In the genomic region with DNA sequence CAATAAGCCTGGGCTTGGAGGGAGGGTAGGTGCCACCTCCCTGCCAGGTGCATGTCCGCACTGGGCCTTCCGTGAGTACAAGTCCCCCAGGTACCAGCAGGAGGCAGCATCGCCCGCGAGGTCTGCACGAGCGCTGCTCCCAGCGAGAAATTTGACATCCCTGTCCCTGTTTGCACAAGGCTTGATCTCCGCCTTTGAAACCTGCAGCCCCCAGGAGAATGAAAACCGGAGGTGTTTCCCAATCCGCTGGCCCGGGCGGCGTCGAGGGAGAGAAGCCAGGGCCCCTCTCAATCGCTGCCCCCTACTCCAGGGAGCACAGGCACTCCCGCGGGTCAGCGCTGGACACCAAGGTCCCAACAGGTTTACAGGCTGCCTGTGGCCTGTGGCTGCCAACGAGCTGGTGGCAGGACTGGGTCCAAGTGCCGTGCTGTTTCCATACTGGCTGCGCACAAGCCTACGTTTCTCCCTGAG, we compare ENCODE assay signal across 1 cellular context.
TF ChIP-seq lines count a peak whose summit lies in the region.

No MANE protein-coding gene starts in this region.

TF ChIP-seq in GM12878, 131 proteins besides CTCF, POLR2A, EP300 and RAD21 (continued from another document):
- TF ChIP-seq, protein P1, sequence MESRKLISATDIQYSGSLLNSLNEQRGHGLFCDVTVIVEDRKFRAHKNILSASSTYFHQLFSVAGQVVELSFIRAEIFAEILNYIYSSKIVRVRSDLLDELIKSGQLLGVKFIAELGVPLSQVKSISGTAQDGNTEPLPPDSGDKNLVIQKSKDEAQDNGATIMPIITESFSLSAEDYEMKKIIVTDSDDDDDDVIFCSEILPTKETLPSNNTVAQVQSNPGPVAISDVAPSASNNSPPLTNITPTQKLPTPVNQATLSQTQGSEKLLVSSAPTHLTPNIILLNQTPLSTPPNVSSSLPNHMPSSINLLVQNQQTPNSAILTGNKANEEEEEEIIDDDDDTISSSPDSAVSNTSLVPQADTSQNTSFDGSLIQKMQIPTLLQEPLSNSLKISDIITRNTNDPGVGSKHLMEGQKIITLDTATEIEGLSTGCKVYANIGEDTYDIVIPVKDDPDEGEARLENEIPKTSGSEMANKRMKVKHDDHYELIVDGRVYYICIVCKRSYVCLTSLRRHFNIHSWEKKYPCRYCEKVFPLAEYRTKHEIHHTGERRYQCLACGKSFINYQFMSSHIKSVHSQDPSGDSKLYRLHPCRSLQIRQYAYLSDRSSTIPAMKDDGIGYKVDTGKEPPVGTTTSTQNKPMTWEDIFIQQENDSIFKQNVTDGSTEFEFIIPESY (IDR thresholded peaks at IDR 0.05): 0 out of 2 replicates have a peak, but pooled peaks have one; percentile 32
- peak; percentile 56; the same call in 1 of the 2 replicates for TF ChIP-seq SMARCA5 (IDR thresholded peaks at IDR 0.05)
- no peak for TF ChIP-seq ATF2 (IDR thresholded peaks at IDR 0.05; ENCODE audit: low read length)
